In genomic region chr2:102008490-102008889, GRCh38 we compare ENCODE assay signal across 1 cellular context.
TF ChIP-seq lines count a peak whose summit lies in the region.

No MANE protein-coding gene starts in this region.

TF ChIP-seq in K562, 482 proteins besides CTCF, POLR2A, EP300 and RAD21 (continued from another document):
- TF ChIP-seq, protein P1, sequence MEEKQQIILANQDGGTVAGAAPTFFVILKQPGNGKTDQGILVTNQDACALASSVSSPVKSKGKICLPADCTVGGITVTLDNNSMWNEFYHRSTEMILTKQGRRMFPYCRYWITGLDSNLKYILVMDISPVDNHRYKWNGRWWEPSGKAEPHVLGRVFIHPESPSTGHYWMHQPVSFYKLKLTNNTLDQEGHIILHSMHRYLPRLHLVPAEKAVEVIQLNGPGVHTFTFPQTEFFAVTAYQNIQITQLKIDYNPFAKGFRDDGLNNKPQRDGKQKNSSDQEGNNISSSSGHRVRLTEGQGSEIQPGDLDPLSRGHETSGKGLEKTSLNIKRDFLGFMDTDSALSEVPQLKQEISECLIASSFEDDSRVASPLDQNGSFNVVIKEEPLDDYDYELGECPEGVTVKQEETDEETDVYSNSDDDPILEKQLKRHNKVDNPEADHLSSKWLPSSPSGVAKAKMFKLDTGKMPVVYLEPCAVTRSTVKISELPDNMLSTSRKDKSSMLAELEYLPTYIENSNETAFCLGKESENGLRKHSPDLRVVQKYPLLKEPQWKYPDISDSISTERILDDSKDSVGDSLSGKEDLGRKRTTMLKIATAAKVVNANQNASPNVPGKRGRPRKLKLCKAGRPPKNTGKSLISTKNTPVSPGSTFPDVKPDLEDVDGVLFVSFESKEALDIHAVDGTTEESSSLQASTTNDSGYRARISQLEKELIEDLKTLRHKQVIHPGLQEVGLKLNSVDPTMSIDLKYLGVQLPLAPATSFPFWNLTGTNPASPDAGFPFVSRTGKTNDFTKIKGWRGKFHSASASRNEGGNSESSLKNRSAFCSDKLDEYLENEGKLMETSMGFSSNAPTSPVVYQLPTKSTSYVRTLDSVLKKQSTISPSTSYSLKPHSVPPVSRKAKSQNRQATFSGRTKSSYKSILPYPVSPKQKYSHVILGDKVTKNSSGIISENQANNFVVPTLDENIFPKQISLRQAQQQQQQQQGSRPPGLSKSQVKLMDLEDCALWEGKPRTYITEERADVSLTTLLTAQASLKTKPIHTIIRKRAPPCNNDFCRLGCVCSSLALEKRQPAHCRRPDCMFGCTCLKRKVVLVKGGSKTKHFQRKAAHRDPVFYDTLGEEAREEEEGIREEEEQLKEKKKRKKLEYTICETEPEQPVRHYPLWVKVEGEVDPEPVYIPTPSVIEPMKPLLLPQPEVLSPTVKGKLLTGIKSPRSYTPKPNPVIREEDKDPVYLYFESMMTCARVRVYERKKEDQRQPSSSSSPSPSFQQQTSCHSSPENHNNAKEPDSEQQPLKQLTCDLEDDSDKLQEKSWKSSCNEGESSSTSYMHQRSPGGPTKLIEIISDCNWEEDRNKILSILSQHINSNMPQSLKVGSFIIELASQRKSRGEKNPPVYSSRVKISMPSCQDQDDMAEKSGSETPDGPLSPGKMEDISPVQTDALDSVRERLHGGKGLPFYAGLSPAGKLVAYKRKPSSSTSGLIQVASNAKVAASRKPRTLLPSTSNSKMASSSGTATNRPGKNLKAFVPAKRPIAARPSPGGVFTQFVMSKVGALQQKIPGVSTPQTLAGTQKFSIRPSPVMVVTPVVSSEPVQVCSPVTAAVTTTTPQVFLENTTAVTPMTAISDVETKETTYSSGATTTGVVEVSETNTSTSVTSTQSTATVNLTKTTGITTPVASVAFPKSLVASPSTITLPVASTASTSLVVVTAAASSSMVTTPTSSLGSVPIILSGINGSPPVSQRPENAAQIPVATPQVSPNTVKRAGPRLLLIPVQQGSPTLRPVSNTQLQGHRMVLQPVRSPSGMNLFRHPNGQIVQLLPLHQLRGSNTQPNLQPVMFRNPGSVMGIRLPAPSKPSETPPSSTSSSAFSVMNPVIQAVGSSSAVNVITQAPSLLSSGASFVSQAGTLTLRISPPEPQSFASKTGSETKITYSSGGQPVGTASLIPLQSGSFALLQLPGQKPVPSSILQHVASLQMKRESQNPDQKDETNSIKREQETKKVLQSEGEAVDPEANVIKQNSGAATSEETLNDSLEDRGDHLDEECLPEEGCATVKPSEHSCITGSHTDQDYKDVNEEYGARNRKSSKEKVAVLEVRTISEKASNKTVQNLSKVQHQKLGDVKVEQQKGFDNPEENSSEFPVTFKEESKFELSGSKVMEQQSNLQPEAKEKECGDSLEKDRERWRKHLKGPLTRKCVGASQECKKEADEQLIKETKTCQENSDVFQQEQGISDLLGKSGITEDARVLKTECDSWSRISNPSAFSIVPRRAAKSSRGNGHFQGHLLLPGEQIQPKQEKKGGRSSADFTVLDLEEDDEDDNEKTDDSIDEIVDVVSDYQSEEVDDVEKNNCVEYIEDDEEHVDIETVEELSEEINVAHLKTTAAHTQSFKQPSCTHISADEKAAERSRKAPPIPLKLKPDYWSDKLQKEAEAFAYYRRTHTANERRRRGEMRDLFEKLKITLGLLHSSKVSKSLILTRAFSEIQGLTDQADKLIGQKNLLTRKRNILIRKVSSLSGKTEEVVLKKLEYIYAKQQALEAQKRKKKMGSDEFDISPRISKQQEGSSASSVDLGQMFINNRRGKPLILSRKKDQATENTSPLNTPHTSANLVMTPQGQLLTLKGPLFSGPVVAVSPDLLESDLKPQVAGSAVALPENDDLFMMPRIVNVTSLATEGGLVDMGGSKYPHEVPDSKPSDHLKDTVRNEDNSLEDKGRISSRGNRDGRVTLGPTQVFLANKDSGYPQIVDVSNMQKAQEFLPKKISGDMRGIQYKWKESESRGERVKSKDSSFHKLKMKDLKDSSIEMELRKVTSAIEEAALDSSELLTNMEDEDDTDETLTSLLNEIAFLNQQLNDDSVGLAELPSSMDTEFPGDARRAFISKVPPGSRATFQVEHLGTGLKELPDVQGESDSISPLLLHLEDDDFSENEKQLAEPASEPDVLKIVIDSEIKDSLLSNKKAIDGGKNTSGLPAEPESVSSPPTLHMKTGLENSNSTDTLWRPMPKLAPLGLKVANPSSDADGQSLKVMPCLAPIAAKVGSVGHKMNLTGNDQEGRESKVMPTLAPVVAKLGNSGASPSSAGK (IDR thresholded peaks at IDR 0.05), result peak; percentile 22; the same call in 1 of the 2 replicates
TF ChIP-seq in K562: peak in this region for 1.
